In genomic region chr6:140320081-140320798, GRCh38 we compare ENCODE assay signal across 11 cellular contexts.
DNase-seq lines count a peak whose midpoint lies in the region; TF ChIP-seq lines count a peak whose summit lies in the region.
"Had no signal": no experiment of that assay in that cellular context is flagged by ENCODE, and none has a peak within 500 bp of the region (broad histone marks: within the 10 kb centered on the region; RNA-seq: fewer than 3 reads in every experiment).

No MANE protein-coding gene starts in this region.

- in situ Hi-C loops in KBM-7 (cut with MboI; ENCODE audit: low pct_unique_long_range_greater_than_20kb, low sequenced_read_pairs) (no loop called here), astrocyte of the spinal cord (cut with HindIII; ENCODE audit: low sequenced_read_pairs) (no loop called here), transverse colon (cut with MboI; ENCODE audit: low pct_ligation_motif_present in 1 of 4, low pct_unique_long_range_greater_than_20kb in 1 of 4, low sequenced_read_pairs in 3 of 4) (no loop called here)

- H3K27ac ChIP-seq in tibial artery (peak overlapping the region in 1 of 2 donors; percentile 10), transverse colon (peak overlapping the region in 2 of 4 donors; percentile 34 to 48)
- H3K27ac ChIP-seq: BLaER1 had no signal

- TF ChIP-seq POLR2A in lower leg skin (IDR thresholded peaks at IDR 0.05) (no peak), transverse colon (IDR thresholded peaks at IDR 0.05) (no peak)

- WGBS in lower leg skin, 2 donors: 41 to 44% methylated on average over 3 of the region's 3 CpGs
- 31 to 43% methylated on average over 3 of the region's 3 CpGs for WGBS in transverse colon (ENCODE audit: low coverage in 1 of 2), 2 donors

- H3K4me3 ChIP-seq in AG10803 (ENCODE audit: low read length) (no peak overlapping the region), astrocyte of the spinal cord (ENCODE audit: low read depth, low read length) (no peak overlapping the region), tibial artery (no peak overlapping the region), lower leg skin (ENCODE audit: low read depth, poor library complexity, severe bottlenecking) (no peak overlapping the region), transverse colon (no peak overlapping the region)
- H3K4me3 ChIP-seq: BLaER1, lung had no signal

- H3K36me3 ChIP-seq in tibial artery (no peaks in the 10 kb centered on the region), transverse colon (no peaks in the 10 kb centered on the region)
- H3K36me3 ChIP-seq: BLaER1 had no signal

- peaks cover 0 to 32% (median 4%) of the 10 kb centered on the region in 4 donors for H3K4me1 ChIP-seq in tibial artery
- H3K4me1 ChIP-seq in transverse colon: peaks cover 0 to 14% (median 4%) of the 10 kb centered on the region in 4 donors

- TF ChIP-seq EP300 in transverse colon (IDR thresholded peaks at IDR 0.05; ENCODE audit: low read depth): no peak

- no peaks in the 10 kb centered on the region for H3K27me3 ChIP-seq in tibial artery
- no peaks in the 10 kb centered on the region for H3K27me3 ChIP-seq in transverse colon
- H3K27me3 ChIP-seq: BLaER1 had no signal

- no peak for TF ChIP-seq CTCF in AG10803 (conservative IDR thresholded peaks at IDR 0.05; ENCODE audit: low read length)
- no peak for TF ChIP-seq CTCF in astrocyte of the spinal cord (IDR thresholded peaks at IDR 0.05; ENCODE audit: low read depth, low read length)
- TF ChIP-seq CTCF in tibial artery (IDR thresholded peaks at IDR 0.05): no peak
- TF ChIP-seq CTCF in lower leg skin (IDR thresholded peaks at IDR 0.05): no peak
- TF ChIP-seq CTCF in transverse colon (IDR thresholded peaks at IDR 0.05): no peak

- DNase-seq in AG10803 (ENCODE audit: low read depth) (peak; percentile 26), KBM-7 (peak; percentile 89), astrocyte of the spinal cord (ENCODE audit: low read depth, low spot score) (peak; percentile 20), myocyte (ENCODE audit: low read depth) (peak; percentile 61), tibial artery (no peak), lower leg skin (ENCODE audit: low spot score in 2 of 2) (no peak), transverse colon (no peak)
- DNase-seq in stimulated activated naive CD4-positive, alpha-beta T cell treated with Interleukin-2 at 50 U/mL for 16 hours (lab: John Stamatoyannopoulos, UW): no peak
- DNase-seq: NCI-H510A had no signal

- intact Hi-C loops in tibial artery (cut with DNase I; ENCODE audit: low total_unique reads): no loop called here
- intact Hi-C loops in lower leg skin (cut with DNase I; ENCODE audit: low total_unique reads): no loop called here
- intact Hi-C loops in transverse colon (cut with DNase I; ENCODE audit: low total_unique reads): no loop called here

- H3K9me3 ChIP-seq in tibial artery (no peaks in the 10 kb centered on the region), transverse colon (no peaks in the 10 kb centered on the region)
- H3K9me3 ChIP-seq: BLaER1 had no signal

Comparison
In these comparisons a context has a peak if more than half of its experiments do, and no peak if none do; other contexts are left out.
1. DNase-seq: peak in AG10803 (single experiment), KBM-7 (single experiment), astrocyte of the spinal cord (single experiment) and myocyte (single experiment); none in tibial artery (0 of 2), stimulated activated naive CD4-positive, alpha-beta T cell treated with Interleukin-2 at 50 U/mL for 16 hours (single experiment), lower leg skin (0 of 2) and transverse colon (single experiment).